Comparison of ENCODE assay signal across 11 cellular contexts in genomic region chr4:68906238-68907137, GRCh38. TPM values are rescaled to one million over a fixed set of nuclear protein-coding genes. Genes with fewer than 3 reads are reported as not detected.
A peak's percentile ranks its signal among the peaks of the same experiment; 100 is the strongest.
DNase-seq lines count a peak whose midpoint lies in the region; ATAC-seq and TF ChIP-seq lines count a peak whose summit lies in the region.
"Had no signal": no experiment of that assay in that cellular context is flagged by ENCODE, and none has a peak within 500 bp of the region (broad histone marks: within the 10 kb centered on the region; RNA-seq: fewer than 3 reads in every experiment).

No MANE protein-coding gene starts in this region.

- H4K20me1 ChIP-seq in OCI-LY3 (ENCODE audit: insufficient read depth, low read length) = no peaks in the 10 kb centered on the region

- H3K4me3 Mint-ChIP-seq in activated CD8-positive, alpha-beta T cell treated with anti-CD3 and anti-CD28 coated beads, Interleukin-2, amount 10 ng/mL, durations not matched to agents 7 days and 5 days = no peak overlapping the region
- H3K4me3 Mint-ChIP-seq: CD4-positive, CD25-positive, alpha-beta regulatory T cell had no signal

- H3K9me3 ChIP-seq in AG04450 (ENCODE audit: control insufficient read depth, insufficient read depth, low read length) (no peaks in the 10 kb centered on the region), OCI-LY3 (ENCODE audit: insufficient read depth, low read length) (no peaks in the 10 kb centered on the region), muscle layer of duodenum (ENCODE audit: control insufficient read depth in 1 of 2, low read length in 2 of 2) (no peaks in the 10 kb centered on the region)

- H3K36me3 ChIP-seq in OCI-LY3 (replicated peaks; ENCODE audit: low read depth, low read length) = no peaks in the 10 kb centered on the region
- H3K36me3 ChIP-seq in muscle layer of duodenum (ENCODE audit: control insufficient read depth in 1 of 2, insufficient read depth in 2 of 2, low read length in 2 of 2) = no peaks in the 10 kb centered on the region

- POLR2A ChIA-PET in AG04450 (lab: Yijun Ruan, JAX) = no interaction called here
- POLR2A ChIA-PET in activated CD8-positive, alpha-beta T cell treated with anti-CD3 and anti-CD28 coated beads, Interleukin-2, amount 10 ng/mL, durations not matched to agents 7 days and 5 days (lab: Charles Lee) = no interaction called here

- peak overlapping the region; percentile 64 for H2AFZ ChIP-seq in OCI-LY3 (ENCODE audit: low read depth, low read length)

- no peaks in the 10 kb centered on the region for H3K4me1 Mint-ChIP-seq in activated CD8-positive, alpha-beta T cell treated with anti-CD3 and anti-CD28 coated beads, Interleukin-2, amount 10 ng/mL, durations not matched to agents 7 days and 5 days (ENCODE audit: low read depth)
- H3K4me1 Mint-ChIP-seq: CD4-positive, CD25-positive, alpha-beta regulatory T cell had no signal

- no peaks in the 10 kb centered on the region for H3K79me2 ChIP-seq in OCI-LY3 (ENCODE audit: low read length)

- peak overlapping the region; percentile 42 for H3K4me3 ChIP-seq in AG04450 (ENCODE audit: low read depth, low read length)
- H3K4me3 ChIP-seq in OCI-LY3 (ENCODE audit: low read length) = peak overlapping the region; percentile 29; the same call in 1 of the 2 replicates
- peak overlapping the region; percentile 29 for H3K4me3 ChIP-seq in fibroblast of the aortic adventitia (ENCODE audit: low read depth, low read length)
- H3K4me3 ChIP-seq in muscle layer of duodenum (ENCODE audit: low read depth in 1 of 2, low read length in 2 of 2) = peak overlapping the region in 1 of 2 donors; percentile 55

- H3K27ac Mint-ChIP-seq in activated CD8-positive, alpha-beta T cell treated with anti-CD3 and anti-CD28 coated beads, Interleukin-2, amount 10 ng/mL, durations not matched to agents 7 days and 5 days = no peak overlapping the region

- H3K27ac ChIP-seq in AG04450 (ENCODE audit: low read depth, low read length) = no peak overlapping the region
- H3K27ac ChIP-seq in OCI-LY3 (ENCODE audit: low read length) = no peak overlapping the region
- peak overlapping the region; percentile 60 for H3K27ac ChIP-seq in muscle layer of duodenum (ENCODE audit: low read length)

- no peak overlapping the region for H3K9ac ChIP-seq in OCI-LY3 (ENCODE audit: low read length)

- H3K4me1 ChIP-seq in OCI-LY3 (ENCODE audit: low read length) (peaks cover 4% of the 10 kb centered on the region; the same call in 1 of the 2 replicates), muscle layer of duodenum (ENCODE audit: control insufficient read depth in 1 of 2, insufficient read depth in 2 of 2, low read length in 2 of 2) (peaks cover 0 to 10% of the 10 kb centered on the region in 2 donors)

- no peaks in the 10 kb centered on the region for H3K36me3 Mint-ChIP-seq in activated CD8-positive, alpha-beta T cell treated with anti-CD3 and anti-CD28 coated beads, Interleukin-2, amount 10 ng/mL, durations not matched to agents 7 days and 5 days (ENCODE audit: low read depth)
- H3K36me3 Mint-ChIP-seq: CD4-positive, CD25-positive, alpha-beta regulatory T cell had no signal

- CTCF ChIA-PET in AG04450 (lab: Charles Lee) = no interaction called here
- CTCF ChIA-PET in activated CD8-positive, alpha-beta T cell treated with anti-CD3 and anti-CD28 coated beads, Interleukin-2, amount 10 ng/mL, durations not matched to agents 7 days and 5 days (lab: Charles Lee) = no interaction called here

- H3K27me3 ChIP-seq in AG04450 (ENCODE audit: control insufficient read depth, insufficient read depth, low read length) (no peaks in the 10 kb centered on the region), OCI-LY3 (ENCODE audit: low read depth, low read length) (no peaks in the 10 kb centered on the region), muscle layer of duodenum (ENCODE audit: low read depth, low read length) (no peaks in the 10 kb centered on the region)

- H3K27me3 Mint-ChIP-seq in activated CD8-positive, alpha-beta T cell treated with anti-CD3 and anti-CD28 coated beads, Interleukin-2, amount 10 ng/mL, durations not matched to agents 7 days and 5 days (ENCODE audit: low read depth) = no peaks in the 10 kb centered on the region
- H3K27me3 Mint-ChIP-seq: CD4-positive, CD25-positive, alpha-beta regulatory T cell had no signal

- no peaks in the 10 kb centered on the region for H3K9me3 Mint-ChIP-seq in activated CD8-positive, alpha-beta T cell treated with anti-CD3 and anti-CD28 coated beads, Interleukin-2, amount 10 ng/mL, durations not matched to agents 7 days and 5 days (ENCODE audit: insufficient read depth)

- DNase-seq in AG04450 (ENCODE audit: low read depth, low spot score) (no peak), fibroblast of the aortic adventitia (ENCODE audit: low read depth) (peak; percentile 69), superior temporal gyrus (ENCODE audit: extremely low spot score) (no peak)
- DNase-seq in activated CD8-positive, alpha-beta T cell treated with anti-CD3 and anti-CD28 coated beads, Interleukin-2, amount 10 ng/mL, durations not matched to agents 7 days and 5 days = no peak
- DNase-seq: activated gamma-delta T cell; CD4-positive, CD25-positive, alpha-beta regulatory T cell; NCI-H446 treated with DMSO at 0.1 percent for 48 hours had no signal

- ATAC-seq in activated CD8-positive, alpha-beta T cell treated with anti-CD3 and anti-CD28 coated beads, Interleukin-2, amount 10 ng/mL, durations not matched to agents 7 days and 5 days = no peak
- ATAC-seq in HG03565 (IDR thresholded peaks at IDR 0.05; ENCODE audit: unreplicated experiment) = no peak
- ATAC-seq in GM18861 (IDR thresholded peaks at IDR 0.05; ENCODE audit: unreplicated experiment) = no peak

- TF ChIP-seq CTCF in AG04450 (IDR thresholded peaks at IDR 0.05; ENCODE audit: low read depth, low read length) (no peak), OCI-LY3 (IDR thresholded peaks at IDR 0.05; ENCODE audit: low read depth, low read length) (no peak), fibroblast of the aortic adventitia (IDR thresholded peaks at IDR 0.05; ENCODE audit: insufficient read depth, low read length) (no peak)

- peak overlapping the region; percentile 74 for H3K4me2 ChIP-seq in OCI-LY3 (ENCODE audit: low read length)

RNA-seq across cellular contexts. Expression of gene UGT2A3, which starts 45.1 kb away (rescaled TPM):
- not detected in 2 replicates for polyA plus RNA-seq in AG04450 (2011; rRNA removed)
- polyA minus RNA-seq in AG04450 (2011; rRNA and poly(A)+ RNA removed) = not detected in 2 replicates
- not detected in 2 replicates for total RNA-seq in fibroblast of the aortic adventitia (ENCODE audit: low replicate concordance)
- not detected for total RNA-seq in activated CD8-positive, alpha-beta T cell treated with anti-CD3 and anti-CD28 coated beads, Interleukin-2, amount 10 ng/mL, durations not matched to agents 7 days and 5 days
- total RNA-seq: CD4-positive, CD25-positive, alpha-beta regulatory T cell had no signal
- polyA plus RNA-seq: CD4-positive, CD25-positive, alpha-beta regulatory T cell had no signal
